ENCODE assay signal across 1 cellular context in genomic region chr3:69172058-69172457, GRCh38.
TF ChIP-seq lines count a peak whose summit lies in the region.

No MANE protein-coding gene starts in this region.

TF ChIP-seq in HEK293, 187 proteins besides CTCF, POLR2A, EP300 and RAD21 (continued from another document):
- TF ChIP-seq ZNF37A (tag by site-specific recombination; IDR thresholded peaks at IDR 0.05) (no peak), ZNF600 (tag by site-specific recombination; IDR thresholded peaks at IDR 0.05) (no peak), ZNF266 (tag by site-specific recombination; IDR thresholded peaks at IDR 0.05; ENCODE audit: low read depth) (no peak), ZFP3 (tag by site-specific recombination; IDR thresholded peaks at IDR 0.05; ENCODE audit: low read depth) (no peak), ZBTB21 (tag by site-specific recombination; IDR thresholded peaks at IDR 0.05) (no peak), ZNF146 (tag by site-specific recombination; IDR thresholded peaks at IDR 0.05) (no peak), ZNF645 (tag by site-specific recombination; IDR thresholded peaks at IDR 0.05) (no peak), ZNF785 (tag by site-specific recombination; IDR thresholded peaks at IDR 0.05) (no peak), ZNF221 (tag by site-specific recombination; IDR thresholded peaks at IDR 0.05; ENCODE audit: borderline replicate concordance) (no peak), ZNF19 (tag by site-specific recombination; IDR thresholded peaks at IDR 0.05; ENCODE audit: low read depth) (no peak), ZNF830 (tag by site-specific recombination; IDR thresholded peaks at IDR 0.05; ENCODE audit: low read depth) (no peak), BCL6B (tag by site-specific recombination; IDR thresholded peaks at IDR 0.05) (no peak), ZNF510 (tag by site-specific recombination; IDR thresholded peaks at IDR 0.05; ENCODE audit: insufficient replicate concordance) (no peak), BCL11A (tag by site-specific recombination; IDR thresholded peaks at IDR 0.05; ENCODE audit: low read depth) (no peak), ZNF449 (tag by site-specific recombination; IDR thresholded peaks at IDR 0.05) (no peak), KLF17 (tag by site-specific recombination; IDR thresholded peaks at IDR 0.05) (no peak), ATF2 (tag by site-specific recombination; IDR thresholded peaks at IDR 0.05; ENCODE audit: low read depth) (no peak), PRDM4 (tag by site-specific recombination; IDR thresholded peaks at IDR 0.05) (peak; percentile 52; the same call in 1 of the 2 replicates), ZNF843 (tag by site-specific recombination; IDR thresholded peaks at IDR 0.05) (peak; percentile 89), ZNF624 (tag by site-specific recombination; IDR thresholded peaks at IDR 0.05) (no peak), REPIN1 (tag by site-specific recombination; IDR thresholded peaks at IDR 0.05; ENCODE audit: low read depth) (no peak), TCF7L2 (IDR thresholded peaks at IDR 0.05; ENCODE audit: borderline replicate concordance, low read depth, low read length) (peak; percentile 72; the same call in 1 of the 2 replicates), ZNF214 (tag by site-specific recombination; IDR thresholded peaks at IDR 0.05; ENCODE audit: borderline replicate concordance) (no peak), ZNF10 (tag by site-specific recombination; IDR thresholded peaks at IDR 0.05) (no peak), KLF10 (tag by site-specific recombination; IDR thresholded peaks at IDR 0.05) (no peak), ZBTB20 (tag by site-specific recombination; IDR thresholded peaks at IDR 0.05) (no peak), MZF1 (tag by site-specific recombination; IDR thresholded peaks at IDR 0.05; ENCODE audit: borderline replicate concordance) (no peak)
